In the genomic region with DNA sequence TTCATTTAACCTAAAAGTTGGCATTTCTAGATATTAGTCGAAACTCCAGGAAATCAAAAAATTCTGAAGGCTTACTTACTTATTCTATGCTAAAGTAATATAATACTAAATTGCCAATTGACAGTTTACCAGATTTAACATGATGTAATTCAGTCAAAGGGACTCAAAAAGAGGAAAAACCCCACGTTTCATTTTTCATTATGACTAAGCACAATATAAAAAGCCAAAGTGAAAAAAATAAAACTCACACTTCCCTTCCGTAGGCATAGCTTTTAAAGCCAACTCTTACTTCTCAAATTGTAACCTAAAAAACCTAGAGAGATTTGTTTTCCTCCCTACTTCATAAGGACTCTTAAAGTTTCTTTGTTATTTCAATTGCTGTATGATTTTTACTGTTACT, we compare ENCODE assay signal across 8 cellular contexts.
DNase-seq lines count a peak whose midpoint lies in the region; ATAC-seq, FAIRE-seq and TF ChIP-seq lines count a peak whose summit lies in the region.

No MANE protein-coding gene starts in this region.

- no peaks in the 10 kb centered on the region for H3K36me3 ChIP-seq in mucosa of descending colon (ENCODE audit: low read depth)

- ATAC-seq in HG03108 (IDR thresholded peaks at IDR 0.05; ENCODE audit: unreplicated experiment) (peak; percentile 92), mucosa of descending colon (no peak), left colon (no peak)

- peak overlapping the region; percentile 83 for H3K27ac Mint-ChIP-seq in activated naive CD8-positive, alpha-beta T cell treated with anti-CD3 and anti-CD28 coated beads for 36 hours

- H3K4me3 Mint-ChIP-seq in activated naive CD8-positive, alpha-beta T cell treated with anti-CD3 and anti-CD28 coated beads for 36 hours = peak overlapping the region; percentile 32

- H3K4me3 ChIP-seq in AG09309 (ENCODE audit: control insufficient read depth, low read depth, low read length) (no peak overlapping the region), mucosa of descending colon (no peak overlapping the region)

- intact Hi-C loops in mucosa of descending colon (cut with DNase I, micrococcal nuclease) (no loop called here), left colon (cut with DNase I, micrococcal nuclease) (no loop called here)

- H3K9me3 Mint-ChIP-seq in activated naive CD8-positive, alpha-beta T cell treated with anti-CD3 and anti-CD28 coated beads for 36 hours = no peaks in the 10 kb centered on the region

- H3K9me3 ChIP-seq in mucosa of descending colon = no peaks in the 10 kb centered on the region

- no peaks in the 10 kb centered on the region for H3K27me3 Mint-ChIP-seq in activated naive CD8-positive, alpha-beta T cell treated with anti-CD3 and anti-CD28 coated beads for 36 hours

- no peaks in the 10 kb centered on the region for H3K4me1 ChIP-seq in mucosa of descending colon (ENCODE audit: low read depth)

- FAIRE-seq in GM19239 (lab: Jason Lieb, UNC) = peak; percentile 94

- DNase-seq in AG09309 (ENCODE audit: low read depth) (peak; percentile 20), GM19239 (ENCODE audit: insufficient read length, low spot score) (peak; percentile 21), mucosa of descending colon (no peak), left colon (no peak), NCI-H524 (lab: John Stamatoyannopoulos, UW) (no peak)
- DNase-seq in activated naive CD8-positive, alpha-beta T cell treated with anti-CD3 and anti-CD28 coated beads for 36 hours = no peak
- no peak for DNase-seq in stimulated activated CD4-positive, alpha-beta T cell treated with anti-CD3 and anti-CD28 coated beads, Interleukin-15, amount 100 ng/mL, for 24 hours

- H3K4me1 Mint-ChIP-seq in activated naive CD8-positive, alpha-beta T cell treated with anti-CD3 and anti-CD28 coated beads for 36 hours = peaks cover 28% of the 10 kb centered on the region

- TF ChIP-seq CTCF in AG09309 (IDR thresholded peaks at IDR 0.05; ENCODE audit: control insufficient read depth, insufficient read depth, low read depth, low read length, missing control alignments) (no peak), mucosa of descending colon (IDR thresholded peaks at IDR 0.05) (no peak)

- peaks cover 53% of the 10 kb centered on the region for H3K36me3 Mint-ChIP-seq in activated naive CD8-positive, alpha-beta T cell treated with anti-CD3 and anti-CD28 coated beads for 36 hours

Comparison
In these comparisons a context has a peak if more than half of its experiments do, and no peak if none do; other contexts are left out.
1. DNase-seq: peak in AG09309 (single experiment) and GM19239 (single experiment); none in activated naive CD8-positive, alpha-beta T cell treated with anti-CD3 and anti-CD28 coated beads for 36 hours (single experiment), mucosa of descending colon (0 of 3), stimulated activated CD4-positive, alpha-beta T cell treated with anti-CD3 and anti-CD28 coated beads, Interleukin-15, amount 100 ng/mL, for 24 hours (single experiment), left colon (0 of 2) and NCI-H524 (0 of 2).